ENCODE assay signal across 8 cellular contexts in genomic region chr2:134466141-134466540, GRCh38.
DNase-seq lines count a peak whose midpoint lies in the region; ATAC-seq and TF ChIP-seq lines count a peak whose summit lies in the region.

No MANE protein-coding gene starts in this region.

- H3K27ac ChIP-seq in effector memory CD4-positive, alpha-beta T cell (ENCODE audit: insufficient read depth, low read length, poor library complexity, severe bottlenecking), result no peak overlapping the region

- H3K4me3 ChIP-seq in Jurkat, Clone E6-1 (ENCODE audit: low read length), result no peak overlapping the region
- no peak overlapping the region for H3K4me3 ChIP-seq in epithelial cell of esophagus (ENCODE audit: low read length)
- H3K4me3 ChIP-seq in effector memory CD4-positive, alpha-beta T cell (ENCODE audit: insufficient read depth, low read depth, low read length, poor library complexity, severe bottlenecking), result no peak overlapping the region

- H3K4me1 Mint-ChIP-seq in type B pancreatic cell (ENCODE audit: unreplicated experiment), result peaks cover 14% of the 10 kb centered on the region

- H3K36me3 ChIP-seq in effector memory CD4-positive, alpha-beta T cell (ENCODE audit: control insufficient read depth, insufficient read depth, low read length), result peaks cover 4% of the 10 kb centered on the region

- no peaks in the 10 kb centered on the region for H3K4me1 ChIP-seq in effector memory CD4-positive, alpha-beta T cell (ENCODE audit: control insufficient read depth, insufficient read depth, low read length, poor library complexity, severe bottlenecking)

- H3K4me3 Mint-ChIP-seq in type B pancreatic cell, result no peak overlapping the region

- no peak for ATAC-seq in GM21723 (IDR thresholded peaks at IDR 0.05; ENCODE audit: unreplicated experiment)
- ATAC-seq in GM19395 (IDR thresholded peaks at IDR 0.05; ENCODE audit: unreplicated experiment), result no peak

- H3K27me3 Mint-ChIP-seq in type B pancreatic cell, result no peaks in the 10 kb centered on the region

- H3K9me3 Mint-ChIP-seq in type B pancreatic cell, result no peaks in the 10 kb centered on the region

- no peaks in the 10 kb centered on the region for H3K36me3 Mint-ChIP-seq in type B pancreatic cell

- H3K27me3 ChIP-seq in effector memory CD4-positive, alpha-beta T cell (replicated peaks; ENCODE audit: control insufficient read depth, insufficient read depth, low read length, poor library complexity, severe bottlenecking), result no peaks in the 10 kb centered on the region

- peak; percentile 45 for DNase-seq in Jurkat, Clone E6-1 (ENCODE audit: low read depth, low spot score)
- DNase-seq in RPMI8226 (peak; percentile 55), epithelial cell of esophagus (ENCODE audit: low read depth) (peak; percentile 66), type B pancreatic cell (ENCODE audit: extremely low spot score, unreplicated experiment) (peak; percentile 32)
- no peak for DNase-seq in effector memory CD4-positive, alpha-beta T cell

- TF ChIP-seq CTCF in GM12872 (IDR thresholded peaks at IDR 0.05; ENCODE audit: insufficient read depth, low read depth, low read length), result peak; percentile 55; the same call in 2 of the 3 replicates
- TF ChIP-seq CTCF in epithelial cell of esophagus (IDR thresholded peaks at IDR 0.05; ENCODE audit: insufficient read depth, low read depth, low read length, missing control alignments), result peak; percentile 58
- TF ChIP-seq CTCF in type B pancreatic cell (conservative IDR thresholded peaks at IDR 0.05), result peak; percentile 58

- H3K9me3 ChIP-seq in effector memory CD4-positive, alpha-beta T cell (ENCODE audit: control insufficient read depth, low read length), result no peaks in the 10 kb centered on the region

- H3K27ac Mint-ChIP-seq in type B pancreatic cell, result no peak overlapping the region

Comparison
In these comparisons a context has a peak if more than half of its experiments do, and no peak if none do; other contexts are left out.
1. DNase-seq: peak in Jurkat, Clone E6-1 (single experiment), RPMI8226 (single experiment), epithelial cell of esophagus (single experiment) and type B pancreatic cell (single experiment); none in effector memory CD4-positive, alpha-beta T cell (0 of 3).
2. Peak in every context shown above with its lines, with median percentiles within 50 percentile points of each other: CTCF ChIP-seq.